Comparison of ENCODE assay signal across 8 cellular contexts in genomic region chr12:13044859-13045384, GRCh38.
DNase-seq lines count a peak whose midpoint lies in the region; ATAC-seq and TF ChIP-seq lines count a peak whose summit lies in the region.

No MANE protein-coding gene starts in this region.

- intact Hi-C loops in posterior cingulate gyrus (cut with DNase I), result loop anchor here (5.0 kb wide), 1 partner anchor 43 kb away; the partner anchor contains the start of gene HEBP1

- DNase-seq in GM06990 (ENCODE audit: extremely low read depth, insufficient read length) (no peak), RWPE1 (ENCODE audit: low spot score) (peak; percentile 19), fibroblast of mammary gland (ENCODE audit: low read depth) (peak; percentile 21), retinal pigment epithelial cell (ENCODE audit: low read depth) (no peak), posterior cingulate gyrus (no peak)

- peak overlapping the region; percentile 83 for H3K4me3 ChIP-seq in GM06990 (replicated peaks; ENCODE audit: low read depth, low read length)
- peak overlapping the region; percentile 86 for H3K4me3 ChIP-seq in fibroblast of mammary gland (ENCODE audit: control insufficient read depth, low read depth, low read length)
- peak overlapping the region; percentile 88 for H3K4me3 ChIP-seq in retinal pigment epithelial cell (ENCODE audit: low read length)

- H3K27me3 ChIP-seq in GM06990 (replicated peaks; ENCODE audit: control insufficient read depth, insufficient read depth, low read length), result peaks cover 1% of the 10 kb centered on the region; the same call in 1 of the 2 replicates

- H3K36me3 ChIP-seq in GM06990 (ENCODE audit: control insufficient read depth, insufficient read depth, low read length), result no peaks in the 10 kb centered on the region

- ATAC-seq in HG02970 (IDR thresholded peaks at IDR 0.05; ENCODE audit: low FRiP score, unreplicated experiment), result no peak
- ATAC-seq in HG02973 (IDR thresholded peaks at IDR 0.05; ENCODE audit: unreplicated experiment), result no peak
- no peak for ATAC-seq in GM21360 (IDR thresholded peaks at IDR 0.05; ENCODE audit: unreplicated experiment)

- TF ChIP-seq CTCF in GM06990 (IDR thresholded peaks at IDR 0.05; ENCODE audit: insufficient read depth, low read length, poor library complexity, severe bottlenecking) (no peak), RWPE1 (conservative IDR thresholded peaks at IDR 0.05; ENCODE audit: low read depth) (no peak), fibroblast of mammary gland (conservative IDR thresholded peaks at IDR 0.05; ENCODE audit: control insufficient read depth, insufficient read depth, low read depth, low read length) (no peak), retinal pigment epithelial cell (conservative IDR thresholded peaks at IDR 0.05; ENCODE audit: low read depth, low read length) (no peak)

- CTCF ChIA-PET in RWPE1 (lab: Yijun Ruan, JAX), result interaction anchor here (0.9 kb wide), 1 partner anchor 14 kb away, joined by 4 read pairs; no protein-coding TSS in a partner anchor

- POLR2A ChIA-PET in RWPE1 (lab: Yijun Ruan, JAX; ENCODE audit: low non-redundant PET), result no interaction called here

- H3K27ac ChIP-seq in RWPE1, result peak overlapping the region; percentile 35; the same call in 1 of the 2 replicates

Comparison
In these comparisons a context has a peak if more than half of its experiments do, and no peak if none do; other contexts are left out.
1. DNase-seq: peak in RWPE1 (single experiment) and fibroblast of mammary gland (single experiment); none in GM06990 (single experiment), retinal pigment epithelial cell (single experiment) and posterior cingulate gyrus (0 of 10).
2. Peak in every context shown above with its lines, with median percentiles within 50 percentile points of each other: H3K4me3 ChIP-seq.